20 cellular contexts compared by ENCODE assay signal in genomic region chr18:78878335-78878734, GRCh38.
"Had no signal": no experiment of that assay in that cellular context is flagged by ENCODE, and none has a peak within 500 bp of the region (broad histone marks: within the 10 kb centered on the region; RNA-seq: fewer than 3 reads in every experiment).

No MANE protein-coding gene starts in this region.

- H3K27ac ChIP-seq: coronary artery, left ventricle myocardium inferior, lower lobe of right lung, psoas muscle, spleen, testis, tibial nerve had no signal

- ATAC-seq: left cardiac atrium; lower lobe of right lung; psoas muscle; sciatic nerve; stimulated activated naive B cell treated with anti-CD40 and anti-IgM and Interleukin-4, amounts not matched to agents 10 μg/mL and 1 μg/mL and 100 μg/mL, for 72 hours; stimulated activated naive CD8-positive, alpha-beta T cell treated with anti-CD3 and anti-CD28 coated beads, Interleukin-15, amount 100 ng/mL, for 72 hours had no signal

- H3K27me3 ChIP-seq: testis had no signal

- DNase-seq: caudate nucleus; effector CD8-positive, alpha-beta T cell; foreskin melanocyte; left cardiac atrium; left ventricle myocardium inferior; lower lobe of right lung; naive B cell; psoas muscle; retina; spleen; stimulated activated CD4-positive, alpha-beta T cell treated with anti-CD3 and anti-CD28 coated beads, Interleukin-1b, Interleukin-23, amount 100 ng/mL, for 48 hours; stimulated activated CD4-positive, alpha-beta T cell treated with anti-CD3 and anti-CD28 coated beads, Interleukin-4, amount 100 ng/mL, for 4 hours; stimulated activated naive B cell treated with anti-CD40 and anti-IgM and Interleukin-4, amounts not matched to agents 10 μg/mL and 1 μg/mL and 100 μg/mL, for 72 hours; stimulated activated naive CD8-positive, alpha-beta T cell treated with anti-CD3 and anti-CD28 coated beads, Interleukin-15, amount 100 ng/mL, for 72 hours had no signal

- FAIRE-seq: endometrium, keratinocyte had no signal

- H3K9me3 ChIP-seq: left ventricle myocardium inferior, lower lobe of right lung, psoas muscle, testis had no signal

- H3K36me3 ChIP-seq: left ventricle myocardium inferior, lower lobe of right lung, spleen, tibial nerve had no signal

- H3K4me3 ChIP-seq: coronary artery, left ventricle myocardium inferior, lower lobe of right lung, psoas muscle, spleen, testis, tibial nerve had no signal

- H3K4me1 ChIP-seq: left ventricle myocardium inferior, lower lobe of right lung, psoas muscle, spleen, testis, tibial nerve had no signal
